In genomic region chr10:132697568-132698200, GRCh38 we compare ENCODE assay signal across 25 cellular contexts.
DNase-seq lines count a peak whose midpoint lies in the region; ATAC-seq and TF ChIP-seq lines count a peak whose summit lies in the region.
"Had no signal": no experiment of that assay in that cellular context is flagged by ENCODE, and none has a peak within 500 bp of the region (broad histone marks: within the 10 kb centered on the region; RNA-seq: fewer than 3 reads in every experiment).

No MANE protein-coding gene starts in this region.

- intact Hi-C loops in Right ventricle myocardium superior (cut with DNase I) = no loop called here
- intact Hi-C loops in natural killer cell (cut with micrococcal nuclease) = no loop called here

- peaks cover 0 to 4% of the 10 kb centered on the region in 2 donors for H3K9me3 Mint-ChIP-seq in natural killer cell
- peaks cover 7% of the 10 kb centered on the region for H3K9me3 Mint-ChIP-seq in type B pancreatic cell

- TF ChIP-seq CTCF in right atrium auricular region (IDR thresholded peaks at IDR 0.05) (no peak), gastroesophageal sphincter (IDR thresholded peaks at IDR 0.05) (no peak), natural killer cell (IDR thresholded peaks at IDR 0.05) (no peak), type B pancreatic cell (conservative IDR thresholded peaks at IDR 0.05) (no peak)

- H3K27ac Mint-ChIP-seq in natural killer cell (peak overlapping the region; percentile 77 to 80), type B pancreatic cell (no peak overlapping the region)
- H3K27ac Mint-ChIP-seq: activated CD4-positive, alpha-beta memory T cell treated with anti-CD3 and anti-CD28 coated beads for 36 hours; activated naive CD8-positive, alpha-beta T cell; activated T-helper 1 cell treated with anti-CD3 and anti-CD28 coated beads, Interleukin-12 subunit alpha, Interleukin-12 subunit beta, Interleukin-2, Interleukin-4 antibody, amounts not matched to agents 30 ng/mL and 10 ng/mL and 1 ng/mL, durations not matched to agents 14 hours and 24 hours and 36 hours; CD8-positive, alpha-beta T cell; dendritic cell treated with granulocyte-macrophage colony-stimulating factor and Interleukin-4, amounts not matched to agents 40 ng/mL and 50 ng/mL, for 4 days had no signal

- H3K27ac ChIP-seq in right atrium auricular region = no peak overlapping the region
- peak overlapping the region in 3 of 4 donors; percentile 18 to 82 (median 57) for H3K27ac ChIP-seq in gastroesophageal sphincter
- H3K27ac ChIP-seq: ascending aorta, gastrocnemius medialis, prostate gland, SJSA1, thoracic aorta had no signal

- DNase-seq in Right ventricle myocardium superior (peak; percentile 17), right atrium auricular region (ENCODE audit: low spot score) (no peak), natural killer cell (no peak), type B pancreatic cell (ENCODE audit: extremely low spot score, unreplicated experiment) (peak; percentile 45), mucosa of gallbladder (ENCODE audit: low spot score) (no peak), NOMO-1 treated with dmso at 0.1 percent for 144 hours (lab: John Stamatoyannopoulos, UW; ENCODE audit: unreplicated experiment) (no peak), NCI-H524 treated with DMSO at 0.1 percent for 48 hours (lab: John Stamatoyannopoulos, UW) (no peak)
- DNase-seq: activated CD4-positive, alpha-beta memory T cell treated with anti-CD3 and anti-CD28 coated beads for 36 hours; activated CD8-positive, alpha-beta memory T cell treated with anti-CD3 and anti-CD28 coated beads, Interleukin-2, amount 50 U/mL, for 4 hours; caudate nucleus; CD8-positive, alpha-beta T cell; gastrocnemius medialis; hypothalamus; NCI-H1092; NCI-H1930; NCI-H526; stimulated activated naive CD8-positive, alpha-beta T cell treated with anti-CD3 and anti-CD28 coated beads, Interleukin-15, Interleukin-2, amounts not matched to agents 100 U/mL and 50 U/mL, for 24 hours had no signal

- H3K4me3 ChIP-seq in right atrium auricular region (no peak overlapping the region), gastroesophageal sphincter (no peak overlapping the region)
- H3K4me3 ChIP-seq: ascending aorta, gastrocnemius medialis, prostate gland, SJSA1, thoracic aorta had no signal

- H3K27me3 Mint-ChIP-seq in natural killer cell (ENCODE audit: low read depth in 2 of 2) (no peaks in the 10 kb centered on the region), type B pancreatic cell (peaks cover 11% of the 10 kb centered on the region)
- H3K27me3 Mint-ChIP-seq: activated CD4-positive, alpha-beta memory T cell treated with anti-CD3 and anti-CD28 coated beads for 36 hours; activated naive CD8-positive, alpha-beta T cell; dendritic cell treated with granulocyte-macrophage colony-stimulating factor and Interleukin-4, amounts not matched to agents 40 ng/mL and 50 ng/mL, for 4 days had no signal

- H3K4me1 ChIP-seq in right atrium auricular region (peaks cover 0 to 11% of the 10 kb centered on the region in 2 donors), gastroesophageal sphincter (peaks cover 0 to 40% (median 12%) of the 10 kb centered on the region in 3 donors)
- H3K4me1 ChIP-seq: ascending aorta, gastrocnemius medialis, SJSA1 had no signal

- H3K36me3 Mint-ChIP-seq in natural killer cell = peaks cover 17% of the 10 kb centered on the region
- peaks cover 17% of the 10 kb centered on the region for H3K36me3 Mint-ChIP-seq in type B pancreatic cell

- H3K4me1 Mint-ChIP-seq in natural killer cell = peaks cover 33 to 49% of the 10 kb centered on the region in 2 donors
- peaks cover 15% of the 10 kb centered on the region for H3K4me1 Mint-ChIP-seq in type B pancreatic cell (ENCODE audit: unreplicated experiment)

- ATAC-seq in Right ventricle myocardium superior (ENCODE audit: poor library complexity) (no peak), gastroesophageal sphincter (no peak), natural killer cell (no peak)
- ATAC-seq: CD8-positive, alpha-beta T cell; gastrocnemius medialis; stimulated activated naive CD8-positive, alpha-beta T cell treated with anti-CD3 and anti-CD28 coated beads, Interleukin-15, Interleukin-2, amounts not matched to agents 100 U/mL and 50 U/mL, for 24 hours had no signal

- peaks cover 14% of the 10 kb centered on the region for H3K36me3 ChIP-seq in right atrium auricular region
- peaks cover 0 to 43% of the 10 kb centered on the region in 2 donors for H3K36me3 ChIP-seq in gastroesophageal sphincter
- H3K36me3 ChIP-seq: prostate gland, thoracic aorta had no signal

- H3K27me3 ChIP-seq in right atrium auricular region = no peaks in the 10 kb centered on the region
- H3K27me3 ChIP-seq in gastroesophageal sphincter = no peaks in the 10 kb centered on the region
- H3K27me3 ChIP-seq: ascending aorta, gastrocnemius medialis, SJSA1 had no signal

- no peak overlapping the region for H3K4me3 Mint-ChIP-seq in natural killer cell
- H3K4me3 Mint-ChIP-seq in type B pancreatic cell = no peak overlapping the region
- H3K4me3 Mint-ChIP-seq: activated CD4-positive, alpha-beta memory T cell treated with anti-CD3 and anti-CD28 coated beads for 36 hours; activated naive CD8-positive, alpha-beta T cell; activated T-helper 1 cell treated with anti-CD3 and anti-CD28 coated beads, Interleukin-12 subunit alpha, Interleukin-12 subunit beta, Interleukin-2, Interleukin-4 antibody, amounts not matched to agents 30 ng/mL and 10 ng/mL and 1 ng/mL, durations not matched to agents 14 hours and 24 hours and 36 hours; CD8-positive, alpha-beta T cell; dendritic cell treated with granulocyte-macrophage colony-stimulating factor and Interleukin-4, amounts not matched to agents 40 ng/mL and 50 ng/mL, for 4 days had no signal

- H3K9me3 ChIP-seq in right atrium auricular region = peaks cover 0 to 9% of the 10 kb centered on the region in 2 donors
- peaks cover 0 to 3% (median 0%) of the 10 kb centered on the region in 3 donors for H3K9me3 ChIP-seq in gastroesophageal sphincter
- H3K9me3 ChIP-seq: ascending aorta, gastrocnemius medialis, prostate gland, SJSA1, thoracic aorta had no signal

- 70 to 85% methylated on average over 14 to 16 of the region's 21 CpGs for WGBS in gastroesophageal sphincter (ENCODE audit: low coverage in 1 of 2), 2 donors

- TF ChIP-seq EP300 in gastroesophageal sphincter (IDR thresholded peaks at IDR 0.05) = no peak

- TF ChIP-seq POLR2A in gastroesophageal sphincter (IDR thresholded peaks at IDR 0.05) = no peak

Comparison
In these comparisons a context has a peak if more than half of its experiments do, and no peak if none do; other contexts are left out.
1. DNase-seq: peak in Right ventricle myocardium superior (single experiment) and type B pancreatic cell (single experiment); none in right atrium auricular region (single experiment), natural killer cell (single experiment), mucosa of gallbladder (single experiment), NOMO-1 treated with dmso at 0.1 percent for 144 hours (single experiment) and NCI-H524 treated with DMSO at 0.1 percent for 48 hours (single experiment).
2. H3K27ac ChIP-seq: peak in gastroesophageal sphincter (3 of 4); none in right atrium auricular region (0 of 2).